9 cellular contexts compared by ENCODE assay signal in genomic region chr11:18383388-18384156, GRCh38. TPM values are rescaled to one million over a fixed set of nuclear protein-coding genes. Genes with fewer than 3 reads are reported as not detected.
DNase-seq lines count a peak whose midpoint lies in the region; ATAC-seq and TF ChIP-seq lines count a peak whose summit lies in the region.
"Had no signal": no experiment of that assay in that cellular context is flagged by ENCODE, and none has a peak within 500 bp of the region (broad histone marks: within the 10 kb centered on the region; RNA-seq: fewer than 3 reads in every experiment).

No MANE protein-coding gene starts in this region.

- H3K4me1 ChIP-seq in OCI-LY7 (ENCODE audit: insufficient read depth, low read length, poor library complexity, severe bottlenecking) (peaks cover 14% of the 10 kb centered on the region), testis (peaks cover 19% of the 10 kb centered on the region)

- no peak overlapping the region for H3K4me3 ChIP-seq in OCI-LY7 (ENCODE audit: low read depth, low read length, poor library complexity, severe bottlenecking)
- no peak overlapping the region for H3K4me3 ChIP-seq in testis

- H3K36me3 ChIP-seq in OCI-LY7 (ENCODE audit: insufficient read depth, low read length) (no peaks in the 10 kb centered on the region), testis (ENCODE audit: low read depth, missing control alignments) (no peaks in the 10 kb centered on the region)

- no peaks in the 10 kb centered on the region for H4K20me1 ChIP-seq in OCI-LY7 (ENCODE audit: insufficient read depth, low read length)

- POLR2A ChIA-PET in OCI-LY7 (lab: Charles Lee) = interaction anchor here (0.6 to 5.2 kb wide), 7 partner anchors 10 to 143 kb away, joined by 3 to 56 read pairs (median 5); partner anchors contain the start of gene LDHA

- BruUV-seq in OCI-LY7 (replicated peaks; lab: Mats Ljungman, UMichigan) = no TSS peak

- H3K27ac ChIP-seq in OCI-LY7 (ENCODE audit: low read depth, low read length, poor library complexity, severe bottlenecking) = peak overlapping the region; percentile 11
- peak overlapping the region; percentile 83 to 93 for H3K27ac ChIP-seq in testis

- H3K79me2 ChIP-seq in OCI-LY7 (ENCODE audit: insufficient read depth, low read depth, low read length) = no peaks in the 10 kb centered on the region

- H3K9me3 ChIP-seq in OCI-LY7 (ENCODE audit: low read length) (no peaks in the 10 kb centered on the region), testis (no peaks in the 10 kb centered on the region)

- no peaks in the 10 kb centered on the region for H3K27me3 ChIP-seq in testis

- DNase-seq in AG09319 (ENCODE audit: extremely low read depth, low read depth) (peak; percentile 91), OCI-LY7 (ENCODE audit: low spot score) (peak; percentile 16), activated T-helper 1 cell treated with Interleukin-2 at 50 U/mL for 16 hours (ENCODE audit: low read depth) (peak; percentile 30), fibroblast of gingiva (ENCODE audit: low read depth) (peak; percentile 98), non-pigmented ciliary epithelial cell (ENCODE audit: low read depth) (peak; percentile 76), testis (peak; percentile 76)

- TF ChIP-seq CTCF in AG09319 (IDR thresholded peaks at IDR 0.05; ENCODE audit: low read depth, low read length) (no peak), OCI-LY7 (conservative IDR thresholded peaks at IDR 0.05; ENCODE audit: low read length) (no peak), testis (IDR thresholded peaks at IDR 0.05) (no peak)

- H3K9me2 ChIP-seq in OCI-LY7 (ENCODE audit: insufficient read depth, low read length) = no peaks in the 10 kb centered on the region

- no peak for TF ChIP-seq POLR2A in testis (IDR thresholded peaks at IDR 0.05)

- WGBS in testis, 2 donors = 33 to 37% methylated on average over 6 to 9 of the region's 9 CpGs

- peak overlapping the region; percentile 88 for H2AFZ ChIP-seq in OCI-LY7 (ENCODE audit: low read length)

- CTCF ChIA-PET in OCI-LY7 (lab: Charles Lee; ENCODE audit: unreplicated experiment) = interaction anchor here (0.5 to 1.7 kb wide), 3 partner anchors 11 to 604 kb away, joined by 3 to 5 read pairs (median 4); partner anchors contain the start of gene LDHA

- H3K4me2 ChIP-seq in OCI-LY7 (ENCODE audit: low read length) = peak overlapping the region; percentile 8; the same call in 1 of the 2 replicates

- intact Hi-C loops in OCI-LY7 (cut with micrococcal nuclease; ENCODE audit: unreplicated experiment) (no loop called here), testis (cut with DNase I; ENCODE audit: low total_unique reads) (no loop called here)

- ATAC-seq in GM18868 (IDR thresholded peaks at IDR 0.05; ENCODE audit: unreplicated experiment) (peak; percentile 92), HG03060 (IDR thresholded peaks at IDR 0.05; ENCODE audit: low read depth, unreplicated experiment) (peak; percentile 82)

RNA-seq across cellular contexts. Expression of gene LDHA, which starts 10.8 kb away (rescaled TPM):
- 398 and 399 TPM in 2 replicates for total RNA-seq in OCI-LY7 (2014; rRNA removed; shearing (Covaris generic))
- total RNA-seq in OCI-LY7 (2022) (700 and 1,156 TPM in 2 replicates), testis (100 to 1,000 TPM; 155 to 174 TPM)
- 353 TPM for polyA plus RNA-seq in testis (ENCODE audit: insufficient read depth, low read depth, low replicate concordance)

RNA-seq across cellular contexts. Expression of gene LDHC, which starts 28.5 kb away (rescaled TPM):
- total RNA-seq in OCI-LY7 (2014; rRNA removed; shearing (Covaris generic)) = not detected in 2 replicates
- total RNA-seq in OCI-LY7 (2022) (not detected in 2 replicates), testis (100 to 1,000 TPM; 115 to 135 TPM)
- 815 TPM for polyA plus RNA-seq in testis (ENCODE audit: insufficient read depth, low read depth, low replicate concordance)
- total RNA-seq: T-helper 1 cell treated with Interleukin-12 subunit alpha and Interleukin-12 subunit beta and Interleukin-4 antibody, amounts not matched to agents 30 ng/mL and 1 ng/mL, for 36 hours had no signal

Comparison
In these comparisons a context has a peak if more than half of its experiments do, and no peak if none do; other contexts are left out.
1. DNase-seq: peak in every context shown above with its lines; median percentile 98 in fibroblast of gingiva; 91 in AG09319; 76 in non-pigmented ciliary epithelial cell; 76 in testis; 30 in activated T-helper 1 cell treated with Interleukin-2 at 50 U/mL for 16 hours; 16 in OCI-LY7.
2. RNA of gene LDHC, which starts 28.5 kb away (total RNA-seq): 115 to 135 TPM in testis; not detected in OCI-LY7; every median in the first group is over 100 times any median in the second.